ENCODE assay signal across 1 cellular context in genomic region chr16:83791916-83792315, GRCh38.
TF ChIP-seq lines count a peak whose summit lies in the region.

No MANE protein-coding gene starts in this region.

TF ChIP-seq in K562, 482 proteins besides CTCF, POLR2A, EP300 and RAD21 (continued from another document):
- TF ChIP-seq ZHX1 (conservative IDR thresholded peaks at IDR 0.05; ENCODE audit: low read length) = no peak
